10 cellular contexts compared by ENCODE assay signal in the genomic region with DNA sequence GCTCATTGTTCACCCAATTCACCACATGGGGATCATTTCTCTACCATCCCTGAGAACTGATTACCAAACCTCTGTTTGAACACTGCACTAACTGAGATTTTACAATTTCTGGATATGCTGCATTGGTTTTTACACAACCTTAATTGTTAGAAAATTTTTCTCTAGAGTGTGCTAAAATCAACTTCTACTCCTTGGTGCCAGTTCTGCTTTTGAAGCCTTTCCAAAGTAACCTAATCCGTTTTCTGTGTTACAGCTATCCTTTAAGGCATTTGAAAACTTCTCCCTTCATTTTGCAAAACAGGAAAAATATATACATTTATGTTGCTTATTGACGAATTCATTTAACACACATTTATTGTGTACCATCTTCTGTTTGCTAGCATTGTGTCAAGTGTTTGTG. TPM values are rescaled to one million over a fixed set of nuclear protein-coding genes. Genes with fewer than 3 reads are reported as not detected.
DNase-seq lines count a peak whose midpoint lies in the region; ATAC-seq and TF ChIP-seq lines count a peak whose summit lies in the region.
"Had no signal": no experiment of that assay in that cellular context is flagged by ENCODE, and none has a peak within 500 bp of the region (broad histone marks: within the 10 kb centered on the region; RNA-seq: fewer than 3 reads in every experiment).

No MANE protein-coding gene starts in this region.

- TF ChIP-seq CTCF in Peyer's patch (IDR thresholded peaks at IDR 0.05) (no peak), esophagus muscularis mucosa (IDR thresholded peaks at IDR 0.05) (no peak), PC-3 (conservative IDR thresholded peaks at IDR 0.05; ENCODE audit: low read depth, low read length) (no peak)

- no peaks in the 10 kb centered on the region for H3K36me3 ChIP-seq in Peyer's patch
- H3K36me3 ChIP-seq in esophagus muscularis mucosa = no peaks in the 10 kb centered on the region
- no peaks in the 10 kb centered on the region for H3K36me3 ChIP-seq in subcutaneous abdominal adipose tissue (ENCODE audit: control insufficient read depth in 5 of 5, insufficient read depth in 5 of 5, low read length in 5 of 5)
- no peaks in the 10 kb centered on the region for H3K36me3 ChIP-seq in PC-3 (ENCODE audit: low read depth, low read length)

- DNase-seq in T-helper 1 cell = no peak
- DNase-seq in Peyer's patch = no peak
- DNase-seq in esophagus muscularis mucosa (ENCODE audit: extremely low spot score) = no peak
- DNase-seq in activated CD8-positive, alpha-beta memory T cell treated with anti-CD3 and anti-CD28 coated beads, Interleukin-2, amount 50 U/mL, for 48 hours = no peak
- DNase-seq in PC-3 = no peak
- DNase-seq in NCI-H748 (lab: John Stamatoyannopoulos, UW; ENCODE audit: unreplicated experiment) = no peak
- DNase-seq: PC-9, SW 1271 had no signal

- no peaks in the 10 kb centered on the region for H3K9me2 ChIP-seq in PC-3 (replicated peaks; ENCODE audit: low read length)

- H3K4me3 ChIP-seq in Peyer's patch (no peak overlapping the region), esophagus muscularis mucosa (no peak overlapping the region), subcutaneous abdominal adipose tissue (ENCODE audit: low read depth in 1 of 5, low read length in 5 of 5) (no peak overlapping the region), PC-3 (ENCODE audit: low read length) (no peak overlapping the region)
- H3K4me3 ChIP-seq: PC-9 had no signal

- no peaks in the 10 kb centered on the region for H3K9me3 Mint-ChIP-seq in T-helper 1 cell treated with Interleukin-12 subunit alpha and Interleukin-12 subunit beta and Interleukin-4 antibody, amounts not matched to agents 30 μg/mL and 1 μg/mL, for 36 hours

- POLR2A ChIA-PET in PC-3 (lab: Charles Lee; ENCODE audit: unreplicated experiment) = no interaction called here

- no peaks in the 10 kb centered on the region for H3K9me3 ChIP-seq in Peyer's patch
- no peaks in the 10 kb centered on the region for H3K9me3 ChIP-seq in esophagus muscularis mucosa
- H3K9me3 ChIP-seq in subcutaneous abdominal adipose tissue (ENCODE audit: control insufficient read depth in 5 of 5, low read length in 5 of 5) = no peaks in the 10 kb centered on the region
- no peaks in the 10 kb centered on the region for H3K9me3 ChIP-seq in PC-3 (ENCODE audit: low read length)

- no peak for TF ChIP-seq EP300 in esophagus muscularis mucosa (IDR thresholded peaks at IDR 0.05)

- WGBS in esophagus muscularis mucosa = 69% methylated on average over 2 of the region's 2 CpGs

- no peak overlapping the region for H2AFZ ChIP-seq in PC-3 (ENCODE audit: low read length)
- H2AFZ ChIP-seq: PC-9 had no signal

- H3K9ac ChIP-seq in subcutaneous abdominal adipose tissue (ENCODE audit: low read length in 5 of 5) (no peak overlapping the region), PC-3 (ENCODE audit: low read length) (no peak overlapping the region)

- H3K4me2 ChIP-seq in PC-3 (ENCODE audit: low read length) = no peak overlapping the region
- H3K4me2 ChIP-seq: PC-9 had no signal

- H3K27me3 ChIP-seq in Peyer's patch (no peaks in the 10 kb centered on the region), esophagus muscularis mucosa (no peaks in the 10 kb centered on the region), subcutaneous abdominal adipose tissue (ENCODE audit: control insufficient read depth in 5 of 5, insufficient read depth in 4 of 5, low read length in 5 of 5) (no peaks in the 10 kb centered on the region), PC-3 (ENCODE audit: low read length) (no peaks in the 10 kb centered on the region)

- H3K27me3 Mint-ChIP-seq in T-helper 1 cell treated with Interleukin-12 subunit alpha and Interleukin-12 subunit beta and Interleukin-4 antibody, amounts not matched to agents 30 μg/mL and 1 μg/mL, for 36 hours (ENCODE audit: low read depth) = no peaks in the 10 kb centered on the region

- peaks cover 0 to 65% (median 9%) of the 10 kb centered on the region in 4 donors for H3K4me1 ChIP-seq in Peyer's patch
- peaks cover 0 to 25% (median 17%) of the 10 kb centered on the region in 4 donors for H3K4me1 ChIP-seq in esophagus muscularis mucosa
- H3K4me1 ChIP-seq in subcutaneous abdominal adipose tissue (ENCODE audit: control insufficient read depth in 5 of 5, insufficient read depth in 5 of 5, low read length in 5 of 5) = peaks cover 0 to 63% (median 34%) of the 10 kb centered on the region in 5 donors
- no peaks in the 10 kb centered on the region for H3K4me1 ChIP-seq in PC-3 (ENCODE audit: insufficient read depth, low read length)

- H3K79me2 ChIP-seq in PC-3 (ENCODE audit: low read length) = peaks cover 98% of the 10 kb centered on the region

- no peak for ATAC-seq in PC-3

- peaks cover 38% of the 10 kb centered on the region for H3K36me3 Mint-ChIP-seq in T-helper 1 cell treated with Interleukin-12 subunit alpha and Interleukin-12 subunit beta and Interleukin-4 antibody, amounts not matched to agents 30 μg/mL and 1 μg/mL, for 36 hours (ENCODE audit: low read depth)

- CTCF ChIA-PET in PC-3 (lab: Charles Lee) = no interaction called here

- peak overlapping the region; percentile 84 for H3K27ac Mint-ChIP-seq in T-helper 1 cell treated with Interleukin-12 subunit alpha and Interleukin-12 subunit beta and Interleukin-4 antibody, amounts not matched to agents 30 μg/mL and 1 μg/mL, for 36 hours

- no peak for TF ChIP-seq POLR2A in Peyer's patch (IDR thresholded peaks at IDR 0.05)
- TF ChIP-seq POLR2A in esophagus muscularis mucosa (IDR thresholded peaks at IDR 0.05; ENCODE audit: low read depth) = no peak

- H3K4me3 Mint-ChIP-seq in T-helper 1 cell treated with Interleukin-12 subunit alpha and Interleukin-12 subunit beta and Interleukin-4 antibody, amounts not matched to agents 30 μg/mL and 1 μg/mL, for 36 hours = peak overlapping the region; percentile 12

- no peaks in the 10 kb centered on the region; the same call in 1 of the 2 replicates for H4K20me1 ChIP-seq in PC-3 (ENCODE audit: low read length)

- H3K4me1 Mint-ChIP-seq in T-helper 1 cell treated with Interleukin-12 subunit alpha and Interleukin-12 subunit beta and Interleukin-4 antibody, amounts not matched to agents 30 μg/mL and 1 μg/mL, for 36 hours (ENCODE audit: low read depth) = peaks cover 76% of the 10 kb centered on the region

- H3F3A ChIP-seq in PC-3 (ENCODE audit: low read length, unreplicated experiment) = no peaks in the 10 kb centered on the region

- intact Hi-C loops in esophagus muscularis mucosa (cut with DNase I) = no loop called here
- intact Hi-C loops in PC-3 (cut with micrococcal nuclease) = no loop called here

- BruUV-seq in PC-3 (replicated peaks; lab: Mats Ljungman, UMichigan) = no TSS peak

- H3K27ac ChIP-seq in Peyer's patch (peak overlapping the region; percentile 51 to 100 (median 75)), esophagus muscularis mucosa (replicated peaks in 1 of 4) (peak overlapping the region in 3 of 4 donors; percentile 5 to 40 (median 10)), subcutaneous abdominal adipose tissue (ENCODE audit: low read depth, low read length) (peak overlapping the region; percentile 24), PC-3 (ENCODE audit: low read length) (no peak overlapping the region)
- H3K27ac ChIP-seq: PC-9 had no signal

RNA-seq across cellular contexts. Expression of a gene that starts 23.7 kb away (rescaled TPM):
- total RNA-seq in Peyer's patch = 100 to 1,000 TPM in 1 of 4 donors, 10 to 100 TPM in 3; 24.7 to 170 (median 33.7) TPM
- 10 to 100 TPM; 20.7 to 39.3 (median 29.2) TPM for total RNA-seq in esophagus muscularis mucosa
- 48.1 and 51.0 TPM in 2 replicates for total RNA-seq in PC-3 (2014; rRNA removed)

RNA-seq across cellular contexts. Expression of a gene that starts 53.0 kb away (rescaled TPM):
- total RNA-seq in Peyer's patch = 1 to 10 TPM in 3 of 4 donors, under 1 TPM in 1; 0.88 to 5.8 (median 2.3) TPM
- under 1 TPM; 0.66 to 0.91 (median 0.79) TPM for total RNA-seq in esophagus muscularis mucosa
- 2.5 and 3.0 TPM in 2 replicates for total RNA-seq in PC-3 (2014; rRNA removed)
